Comparison of ENCODE assay signal across 21 cellular contexts in the genomic region with DNA sequence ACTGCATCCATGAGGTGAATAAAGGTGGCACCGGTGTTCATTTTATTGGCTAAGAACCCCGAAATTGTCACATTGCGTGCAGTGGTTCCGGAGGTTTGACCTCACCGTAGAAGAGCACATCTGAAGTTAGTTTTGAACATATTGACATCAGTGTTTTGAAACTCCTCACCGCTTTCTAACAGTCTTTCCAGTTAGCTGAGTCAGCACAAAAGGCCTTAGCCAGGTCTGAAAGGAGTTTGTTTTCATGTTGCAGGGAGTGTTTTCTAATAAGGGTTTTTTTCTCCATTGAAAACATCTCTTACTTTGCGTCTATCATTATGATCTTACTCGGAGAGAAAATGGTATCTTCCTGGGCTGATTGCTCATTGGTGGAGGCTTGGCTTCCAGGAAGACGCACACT.
DNase-seq lines count a peak whose midpoint lies in the region; ATAC-seq, FAIRE-seq and TF ChIP-seq lines count a peak whose summit lies in the region.
"Had no signal": no experiment of that assay in that cellular context is flagged by ENCODE, and none has a peak within 500 bp of the region (broad histone marks: within the 10 kb centered on the region; RNA-seq: fewer than 3 reads in every experiment).

No MANE protein-coding gene starts in this region.

- H3K27ac ChIP-seq in A549 (no peak overlapping the region), GM23338 (ENCODE audit: low read depth) (no peak overlapping the region), H1 (ENCODE audit: low read depth, low read length) (no peak overlapping the region)
- no peak overlapping the region for H3K27ac ChIP-seq in CD8-positive, alpha-beta memory T cell (ENCODE audit: low read depth, low read length)
- H3K27ac ChIP-seq: C4-2B, GM23248, HL-60 had no signal

- peaks cover 8% of the 10 kb centered on the region; the same call in 1 of the 2 replicates for H3K9me2 ChIP-seq in GM23338 (ENCODE audit: insufficient read depth)

- H3K4ac ChIP-seq in H1 (replicated peaks; ENCODE audit: insufficient read length, low read depth, low read length), result no peak overlapping the region

- H3K27me3 Mint-ChIP-seq in GM23338 (ENCODE audit: insufficient read depth, low read depth, poor library complexity), result peaks cover 5% of the 10 kb centered on the region
- no peaks in the 10 kb centered on the region for H3K27me3 Mint-ChIP-seq in osteocyte (ENCODE audit: unreplicated experiment)
- H3K27me3 Mint-ChIP-seq in CD8-positive, alpha-beta memory T cell, result no peaks in the 10 kb centered on the region

- TF ChIP-seq POLR2A in A549 (IDR thresholded peaks at IDR 0.05; ENCODE audit: low read length) (no peak), H1 (IDR thresholded peaks at IDR 0.05; ENCODE audit: control extremely low read depth in 1 of 2, low read depth in 2 of 2, low read length in 2 of 2) (no peak)

- H3K4me2 ChIP-seq in A549 (no peak overlapping the region), GM23338 (no peak overlapping the region), H1 (ENCODE audit: insufficient read depth in 1 of 2, low read depth in 2 of 2, low read length in 2 of 2) (no peak overlapping the region)

- peaks cover 18% of the 10 kb centered on the region for H3K4me1 Mint-ChIP-seq in GM23338
- no peaks in the 10 kb centered on the region for H3K4me1 Mint-ChIP-seq in osteocyte (ENCODE audit: unreplicated experiment)
- H3K4me1 Mint-ChIP-seq in CD8-positive, alpha-beta memory T cell, result no peaks in the 10 kb centered on the region

- H2BK20ac ChIP-seq in H1 (ENCODE audit: low read length), result no peak overlapping the region

- no peak overlapping the region for H3K4me3 Mint-ChIP-seq in GM23338
- no peak overlapping the region for H3K4me3 Mint-ChIP-seq in osteocyte (ENCODE audit: unreplicated experiment)
- H3K4me3 Mint-ChIP-seq in CD8-positive, alpha-beta memory T cell, result no peak overlapping the region
- H3K4me3 Mint-ChIP-seq: CD4-positive, alpha-beta T cell; HFFc6 had no signal

- no peak overlapping the region for H2BK15ac ChIP-seq in H1 (ENCODE audit: low read length)

- ATAC-seq in A549 (no peak), GM23338 (no peak)
- ATAC-seq: HCT116 had no signal

- H3K4me1 ChIP-seq in A549, result no peaks in the 10 kb centered on the region
- peaks cover 4% of the 10 kb centered on the region; the same call in 1 of the 2 replicates for H3K4me1 ChIP-seq in GM23338 (ENCODE audit: insufficient read depth)
- peaks cover 0 to 9% (median 0%) of the 10 kb centered on the region in 4 experiments; a peak in 3 of 7 replicates for H3K4me1 ChIP-seq in H1 (replicated peaks in 1 of 4; ENCODE audit: control insufficient read depth in 3 of 4, insufficient read depth in 4 of 4, low read length in 3 of 4)
- no peaks in the 10 kb centered on the region for H3K4me1 ChIP-seq in CD8-positive, alpha-beta memory T cell (ENCODE audit: insufficient read depth, low read length)

- H2BK5ac ChIP-seq in H1 (ENCODE audit: low read depth, low read length), result no peak overlapping the region

- TF ChIP-seq RAD21 in A549 (conservative IDR thresholded peaks at IDR 0.05 in 1 of 2, IDR thresholded peaks at IDR 0.05 in 1 of 2), result no peak
- TF ChIP-seq RAD21 in H1 (IDR thresholded peaks at IDR 0.05 in 1 of 2, conservative IDR thresholded peaks at IDR 0.05 in 1 of 2; ENCODE audit: low read depth in 2 of 2, low read length in 2 of 2), result no peak

- H4K5ac ChIP-seq in H1 (ENCODE audit: insufficient read length, low read depth, low read length), result no peak overlapping the region

- H4K91ac ChIP-seq in H1 (replicated peaks; ENCODE audit: insufficient read length, low read length), result no peak overlapping the region

- no peaks in the 10 kb centered on the region for H3F3A ChIP-seq in GM23338 (replicated peaks; ENCODE audit: low read depth)

- 45% methylated on average over 9 of the region's 9 CpGs for WGBS in A549 (ENCODE audit: missing lambda C conversion rate)
- 96% methylated on average over 9 of the region's 9 CpGs; no CpG with 5 or more reads in 1 of the 2 experiments for WGBS in H1 (ENCODE audit: extremely low coverage in 1 of 2, insufficient coverage in 1 of 2, insufficient read length in 1 of 2, insufficient replicate concordance in 2 of 2, low coverage in 1 of 2, low lambda C conversion rate in 2 of 2, missing lambda C conversion rate in 1 of 2), 2 experiments

- peaks cover 2% of the 10 kb centered on the region; the same call in 1 of the 2 replicates for H3K23me2 ChIP-seq in H1 (ENCODE audit: low read depth, low read length)

- no peaks in the 10 kb centered on the region for H3K79me2 ChIP-seq in GM23338 (replicated peaks; ENCODE audit: insufficient read depth)
- no peaks in the 10 kb centered on the region for H3K79me2 ChIP-seq in H1 (ENCODE audit: control insufficient read depth in 1 of 2, insufficient read depth in 2 of 2, low read length in 2 of 2)

- no peak overlapping the region for H3K4me3 ChIP-seq in A549
- no peak overlapping the region for H3K4me3 ChIP-seq in GM23338
- no peak overlapping the region for H3K4me3 ChIP-seq in H1 (ENCODE audit: extremely low read depth in 1 of 4, insufficient read depth in 2 of 4, low read depth in 3 of 4, low read length in 4 of 4)
- H3K4me3 ChIP-seq in CD8-positive, alpha-beta memory T cell (ENCODE audit: low read length), result no peak overlapping the region
- H3K4me3 ChIP-seq: GM23248 had no signal

- H3K79me1 ChIP-seq in H1 (ENCODE audit: low read depth, low read length), result no peaks in the 10 kb centered on the region

- TF ChIP-seq EP300 in A549 (IDR thresholded peaks at IDR 0.05) (no peak), H1 (IDR thresholded peaks at IDR 0.05; ENCODE audit: borderline replicate concordance in 1 of 2, low read depth in 2 of 2, low read length in 2 of 2) (no peak)

- no peak overlapping the region for H2AK5ac ChIP-seq in H1 (ENCODE audit: low read depth, low read length)

- DNase-seq in A549 (ENCODE audit: low read depth in 1 of 2, low spot score in 1 of 2), result no peak
- no peak for DNase-seq in GM23338 (ENCODE audit: low spot score)
- DNase-seq in H1 (ENCODE audit: low read depth in 1 of 2, low spot score in 2 of 2), result no peak
- peak; percentile 40 for DNase-seq in osteocyte (ENCODE audit: extremely low spot score, unreplicated experiment)
- no peak for DNase-seq in CD8-positive, alpha-beta memory T cell
- no peak for DNase-seq in NCI-H345 (lab: John Stamatoyannopoulos, UW)
- DNase-seq: AML-193; CD4-positive, alpha-beta T cell; DMS153; DMS79; GDM1; GM23248; H7; HFFc6 had no signal

- no peaks in the 10 kb centered on the region for H3K36me3 Mint-ChIP-seq in GM23338 (ENCODE audit: low read depth)
- H3K36me3 Mint-ChIP-seq in osteocyte (ENCODE audit: unreplicated experiment), result no peaks in the 10 kb centered on the region
- H3K36me3 Mint-ChIP-seq in CD8-positive, alpha-beta memory T cell, result no peaks in the 10 kb centered on the region

- POLR2A ChIA-PET in A549 (lab: Yijun Ruan, JAX) (no interaction called here), H1 (lab: Charles Lee; ENCODE audit: partially characterized antibody) (interaction anchor here (0.9 kb wide), 1 partner anchor 11 kb away, joined by 3 read pairs; no protein-coding TSS in a partner anchor)
- POLR2A ChIA-PET in CD8-positive, alpha-beta memory T cell (lab: Charles Lee), result no interaction called here

- H3K27ac Mint-ChIP-seq in GM23338 (no peak overlapping the region), osteocyte (ENCODE audit: unreplicated experiment) (no peak overlapping the region)
- H3K27ac Mint-ChIP-seq in CD8-positive, alpha-beta memory T cell, result no peak overlapping the region
- H3K27ac Mint-ChIP-seq: CD4-positive, alpha-beta T cell; HFFc6 had no signal

- no peaks in the 10 kb centered on the region for H3K36me3 ChIP-seq in GM23338 (ENCODE audit: insufficient read depth)
- H3K36me3 ChIP-seq in H1 (ENCODE audit: control insufficient read depth in 2 of 4, insufficient read depth in 4 of 4, low read length in 3 of 4), result no peaks in the 10 kb centered on the region
- no peaks in the 10 kb centered on the region for H3K36me3 ChIP-seq in CD8-positive, alpha-beta memory T cell (ENCODE audit: insufficient read depth, low read length)

- CTCF ChIA-PET in A549 (lab: Yijun Ruan, JAX) (no interaction called here), H1 (lab: Charles Lee; ENCODE audit: partially characterized antibody) (interaction anchor here (0.7 to 1.1 kb wide), 2 partner anchors 26 to 1210 kb away, joined by 4 read pairs; no protein-coding TSS in a partner anchor)
- CTCF ChIA-PET in CD8-positive, alpha-beta memory T cell (lab: Charles Lee), result no interaction called here

- H3K27me3 ChIP-seq in GM23338 (ENCODE audit: insufficient read depth) (no peaks in the 10 kb centered on the region), H1 (replicated peaks in 1 of 4; ENCODE audit: control insufficient read depth in 3 of 4, extremely low read depth in 1 of 4, insufficient read depth in 3 of 4, low read length in 3 of 4) (no peaks in the 10 kb centered on the region)
- H3K27me3 ChIP-seq in CD8-positive, alpha-beta memory T cell (ENCODE audit: insufficient read depth, low read length, poor library complexity, severe bottlenecking), result no peaks in the 10 kb centered on the region

- H2BK12ac ChIP-seq in H1 (ENCODE audit: low read depth, low read length), result peak overlapping the region; percentile 18; the same call in 1 of the 2 replicates

- H2BK120ac ChIP-seq in H1 (replicated peaks; ENCODE audit: low read depth, low read length), result no peak overlapping the region

- H3K9me3 ChIP-seq in A549 (no peaks in the 10 kb centered on the region), H1 (ENCODE audit: insufficient read depth in 2 of 2, low read depth in 1 of 2, low read length in 1 of 2) (no peaks in the 10 kb centered on the region)
- H3K9me3 ChIP-seq in CD8-positive, alpha-beta memory T cell (ENCODE audit: low read length), result no peaks in the 10 kb centered on the region

- TF ChIP-seq CTCF in A549 (IDR thresholded peaks at IDR 0.05), result no peak
- TF ChIP-seq CTCF in GM23338 (conservative IDR thresholded peaks at IDR 0.05; ENCODE audit: low read depth in 2 of 2), result no peak
- TF ChIP-seq CTCF in H1 (IDR thresholded peaks at IDR 0.05; ENCODE audit: control extremely low read depth in 1 of 3, insufficient read depth in 1 of 3, low read depth in 1 of 3, low read length in 3 of 3), result no peak
- no peak for TF ChIP-seq CTCF in osteocyte (IDR thresholded peaks at IDR 0.05)

- no peak overlapping the region for H3K23ac ChIP-seq in H1 (ENCODE audit: insufficient read length)

- no peak overlapping the region for H3K9ac ChIP-seq in H1 (replicated peaks in 1 of 4; ENCODE audit: extremely low read depth in 1 of 4, low read depth in 3 of 4, low read length in 3 of 4)
- H3K9ac ChIP-seq: GM23248 had no signal

- H4K20me1 ChIP-seq in GM23338 (replicated peaks; ENCODE audit: insufficient read depth) (no peaks in the 10 kb centered on the region), H1 (replicated peaks in 1 of 2; ENCODE audit: control insufficient read depth in 1 of 2, insufficient read depth in 2 of 2, low read length in 2 of 2) (no peaks in the 10 kb centered on the region)

- H4K8ac ChIP-seq in H1 (ENCODE audit: extremely low read depth, insufficient read depth, low read length), result no peak overlapping the region

- peak overlapping the region; percentile 52; the same call in 1 of the 2 replicates for H2AFZ ChIP-seq in GM23338
- H2AFZ ChIP-seq in H1 (ENCODE audit: low read length), result no peak overlapping the region; the same call in 1 of the 2 replicates
- H2AFZ ChIP-seq: GM23248 had no signal

- no peak for FAIRE-seq in A549 (lab: Jason Lieb, UNC)
- no peak for FAIRE-seq in H1 (lab: Jason Lieb, UNC)
- FAIRE-seq: A204.1, GM12892, GM18507, HTR-8/SVneo had no signal

- H3K18ac ChIP-seq in H1 (ENCODE audit: extremely low read depth, low read length), result no peak overlapping the region

- H3K56ac ChIP-seq in H1 (replicated peaks; ENCODE audit: insufficient read length, low read depth, low read length), result no peak overlapping the region

- H3K9me3 Mint-ChIP-seq in GM23338 (no peaks in the 10 kb centered on the region), osteocyte (ENCODE audit: unreplicated experiment) (peaks cover 4% of the 10 kb centered on the region)
- peaks cover 0 to 6% (median 2%) of the 10 kb centered on the region in 5 donors for H3K9me3 Mint-ChIP-seq in CD8-positive, alpha-beta memory T cell

- H3K14ac ChIP-seq in H1 (ENCODE audit: insufficient read length), result no peak overlapping the region
